Comparison of ENCODE assay signal across 8 cellular contexts in genomic region chr10:27393961-27394360, GRCh38.
"Had no signal": no experiment of that assay in that cellular context is flagged by ENCODE, and none has a peak within 500 bp of the region (broad histone marks: within the 10 kb centered on the region; RNA-seq: fewer than 3 reads in every experiment).

No MANE protein-coding gene starts in this region.

- FAIRE-seq: G401.6, GM12891, GM12892, GM18507, GM19239 had no signal

- H3K4me3 ChIP-seq: GM12878 had no signal

- DNase-seq: GDM1, GF-D8 had no signal
